Comparison of ENCODE assay signal across 1 cellular context in genomic region chr19:54297759-54298305, GRCh38.
TF ChIP-seq lines count a peak whose summit lies in the region.

No MANE protein-coding gene starts in this region.

TF ChIP-seq in WTC11, 78 proteins besides CTCF, POLR2A, EP300 and RAD21 (continued from another document):
- TF ChIP-seq ERG (CRISPR knock-in tag; IDR thresholded peaks at IDR 0.05) (no peak), JAZF1 (CRISPR knock-in tag; IDR thresholded peaks at IDR 0.05) (no peak), FOXK1 (CRISPR knock-in tag; IDR thresholded peaks at IDR 0.05) (no peak), MYBL2 (CRISPR knock-in tag; IDR thresholded peaks at IDR 0.05) (no peak)
